In the genomic region with DNA sequence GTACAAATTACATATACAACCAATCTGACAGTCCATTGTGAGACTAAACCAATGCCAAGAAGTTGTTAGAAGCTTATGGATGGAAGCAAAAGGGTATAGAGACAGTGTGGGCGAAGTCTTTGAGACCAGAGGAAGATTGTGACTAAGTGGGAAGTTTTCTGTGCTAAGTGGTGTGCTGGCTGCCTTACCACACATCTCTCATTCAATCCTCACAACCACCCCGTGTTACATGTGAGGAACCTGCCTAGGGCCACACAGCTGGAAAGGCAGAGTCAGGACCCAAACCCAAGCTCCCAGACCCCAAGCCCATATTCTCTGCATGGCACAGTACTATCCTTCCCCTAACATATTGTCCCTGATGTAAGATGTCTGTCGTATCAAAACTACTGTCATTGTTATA, we compare ENCODE assay signal across 1 cellular context.
TF ChIP-seq lines count a peak whose summit lies in the region.

No MANE protein-coding gene starts in this region.

TF ChIP-seq in GM12878, 131 proteins besides CTCF, POLR2A, EP300 and RAD21:
- TF ChIP-seq, protein P1, sequence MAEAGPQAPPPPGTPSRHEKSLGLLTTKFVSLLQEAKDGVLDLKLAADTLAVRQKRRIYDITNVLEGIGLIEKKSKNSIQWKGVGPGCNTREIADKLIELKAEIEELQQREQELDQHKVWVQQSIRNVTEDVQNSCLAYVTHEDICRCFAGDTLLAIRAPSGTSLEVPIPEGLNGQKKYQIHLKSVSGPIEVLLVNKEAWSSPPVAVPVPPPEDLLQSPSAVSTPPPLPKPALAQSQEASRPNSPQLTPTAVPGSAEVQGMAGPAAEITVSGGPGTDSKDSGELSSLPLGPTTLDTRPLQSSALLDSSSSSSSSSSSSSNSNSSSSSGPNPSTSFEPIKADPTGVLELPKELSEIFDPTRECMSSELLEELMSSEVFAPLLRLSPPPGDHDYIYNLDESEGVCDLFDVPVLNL (IDR thresholded peaks at IDR 0.05; ENCODE audit: low read depth, low read length), result no peak
- TF ChIP-seq RUNX3 (IDR thresholded peaks at IDR 0.05; ENCODE audit: low read length), result peak; percentile 21; the same call in 1 of the 2 replicates
- TF ChIP-seq, protein P2, sequence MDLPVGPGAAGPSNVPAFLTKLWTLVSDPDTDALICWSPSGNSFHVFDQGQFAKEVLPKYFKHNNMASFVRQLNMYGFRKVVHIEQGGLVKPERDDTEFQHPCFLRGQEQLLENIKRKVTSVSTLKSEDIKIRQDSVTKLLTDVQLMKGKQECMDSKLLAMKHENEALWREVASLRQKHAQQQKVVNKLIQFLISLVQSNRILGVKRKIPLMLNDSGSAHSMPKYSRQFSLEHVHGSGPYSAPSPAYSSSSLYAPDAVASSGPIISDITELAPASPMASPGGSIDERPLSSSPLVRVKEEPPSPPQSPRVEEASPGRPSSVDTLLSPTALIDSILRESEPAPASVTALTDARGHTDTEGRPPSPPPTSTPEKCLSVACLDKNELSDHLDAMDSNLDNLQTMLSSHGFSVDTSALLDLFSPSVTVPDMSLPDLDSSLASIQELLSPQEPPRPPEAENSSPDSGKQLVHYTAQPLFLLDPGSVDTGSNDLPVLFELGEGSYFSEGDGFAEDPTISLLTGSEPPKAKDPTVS (IDR thresholded peaks at IDR 0.05; ENCODE audit: low read depth, low read length), result no peak
